In genomic region chr12:104381721-104382480, GRCh38 we compare ENCODE assay signal across 8 cellular contexts.
DNase-seq lines count a peak whose midpoint lies in the region; ATAC-seq and TF ChIP-seq lines count a peak whose summit lies in the region.

No MANE protein-coding gene starts in this region.

- intact Hi-C loops in dorsolateral prefrontal cortex (cut with DNase I): loop anchor here (2.0 to 5.0 kb wide), 4 partner anchors 290 to 671 kb away; no protein-coding TSS in a partner anchor

- DNase-seq in GDM1 (lab: John Stamatoyannopoulos, UW): peak; percentile 62
- DNase-seq in NCI-H774 (lab: John Stamatoyannopoulos, UW): peak; percentile 78
- DNase-seq in activated CD4-positive, alpha-beta T cell treated with anti-CD3 and anti-CD28 coated beads, Interleukin-2, amount 50 U/mL, for 48 hours: peak; percentile 83 to 87
- DNase-seq in dorsolateral prefrontal cortex: peak; percentile 64 to 86 (median 80)
- DNase-seq in lung microvascular endothelial cell (ENCODE audit: low read depth in 2 of 2): peak; percentile 85 to 86
- peak; percentile 32 for DNase-seq in stimulated activated CD8-positive, alpha-beta memory T cell treated with anti-CD3 and anti-CD28 coated beads, Interleukin-12 subunit alpha, Interleukin-12 subunit beta, amount 100 ng/mL, for 24 hours (ENCODE audit: extremely low read depth)

- no peaks in the 10 kb centered on the region for H3K27me3 ChIP-seq in dorsolateral prefrontal cortex

- TF ChIP-seq CTCF in dorsolateral prefrontal cortex (IDR thresholded peaks at IDR 0.05 in 54 of 56, conservative IDR thresholded peaks at IDR 0.05 in 2 of 56; ENCODE audit: low read depth in 1 of 56, partially characterized antibody in 56 of 56): peak; percentile 89 to 99 (median 97)

- peak overlapping the region in 24 of 59 donors; percentile 4 to 38 (median 25) for H3K4me3 ChIP-seq in dorsolateral prefrontal cortex

- ATAC-seq in HG03442 (IDR thresholded peaks at IDR 0.05; ENCODE audit: unreplicated experiment): peak; percentile 77
- no peak for ATAC-seq in HG03457 (IDR thresholded peaks at IDR 0.05; ENCODE audit: unreplicated experiment)

- no peak overlapping the region for H3K27ac ChIP-seq in dorsolateral prefrontal cortex

Comparison
In these comparisons a context has a peak if more than half of its experiments do, and no peak if none do; other contexts are left out.
1. DNase-seq: peak in every context shown above with its lines; median percentile 86 in lung microvascular endothelial cell; 85 in activated CD4-positive, alpha-beta T cell treated with anti-CD3 and anti-CD28 coated beads, Interleukin-2, amount 50 U/mL, for 48 hours; 80 in dorsolateral prefrontal cortex; 78 in NCI-H774; 62 in GDM1; 32 in stimulated activated CD8-positive, alpha-beta memory T cell treated with anti-CD3 and anti-CD28 coated beads, Interleukin-12 subunit alpha, Interleukin-12 subunit beta, amount 100 ng/mL, for 24 hours.